Comparison of ENCODE assay signal across 17 cellular contexts in genomic region chr2:102276549-102277201, GRCh38. TPM values are rescaled to one million over a fixed set of nuclear protein-coding genes. Genes with fewer than 3 reads are reported as not detected.
"Had no signal": no experiment of that assay in that cellular context is flagged by ENCODE, and none has a peak within 500 bp of the region (broad histone marks: within the 10 kb centered on the region; RNA-seq: fewer than 3 reads in every experiment).

No MANE protein-coding gene starts in this region.

- H3K4me3 Mint-ChIP-seq: activated B cell treated with CpG ODN at 0.5 μM for 24 hours; neural crest cell; stimulated activated naive CD8-positive, alpha-beta T cell treated with anti-CD3 and anti-CD28 coated beads, Interleukin-15, Interleukin-2, amounts not matched to agents 100 ng/mL and 50 ng/mL, for 24 hours had no signal

- H3K27ac Mint-ChIP-seq: activated B cell treated with CpG ODN at 0.5 μM for 24 hours; stimulated activated naive CD8-positive, alpha-beta T cell treated with anti-CD3 and anti-CD28 coated beads, Interleukin-15, Interleukin-2, amounts not matched to agents 100 ng/mL and 50 ng/mL, for 24 hours had no signal

- H3K36me3 ChIP-seq: adrenal gland, gastroesophageal sphincter, ovary, upper lobe of right lung had no signal

- H3K4me3 ChIP-seq: adrenal gland, coronary artery, gastroesophageal sphincter, ovary, SK-N-MC, testis, upper lobe of right lung had no signal

- H3K9me3 Mint-ChIP-seq: neural crest cell had no signal

- H3K9me3 ChIP-seq: adrenal gland, gastroesophageal sphincter, ovary, testis, upper lobe of right lung had no signal

- H3K4me1 ChIP-seq: adrenal gland, gastroesophageal sphincter, testis had no signal

- H3K27me3 ChIP-seq: adrenal gland, ovary, testis, upper lobe of right lung had no signal

- H3K27ac ChIP-seq: adrenal gland, coronary artery, epithelial cell of prostate, gastroesophageal sphincter, ovary, SK-N-MC, testis, upper lobe of right lung had no signal

- DNase-seq: activated B cell treated with CpG ODN at 0.5 μM for 24 hours; activated gamma-delta T cell; activated T-cell treated with anti-CD3 and anti-CD28 coated beads for 4 hours; adrenal gland; caudate nucleus; effector CD4-positive, alpha-beta T cell; left ventricle myocardium superior; ovary; stimulated activated CD4-positive, alpha-beta T cell treated with anti-CD3 and anti-CD28 coated beads, Interleukin-2, amount 100 ng/mL, for 48 hours; testis; upper lobe of right lung had no signal

- ATAC-seq: gastroesophageal sphincter, left ventricle myocardium superior, upper lobe of right lung had no signal

RNA-seq across cellular contexts. Expression of gene IL1RL1, which starts 34.7 kb away (rescaled TPM):
- total RNA-seq: activated B cell treated with CpG ODN at 0.5 μM for 24 hours, neural crest cell had no signal
